1 cellular context compared by ENCODE assay signal in genomic region chr12:67968725-67969124, GRCh38.
TF ChIP-seq lines count a peak whose summit lies in the region.

No MANE protein-coding gene starts in this region.

TF ChIP-seq in neural cell, 6 proteins besides CTCF, POLR2A, EP300 and RAD21 (continued from another document):
- TF ChIP-seq REST (IDR thresholded peaks at IDR 0.05; ENCODE audit: borderline replicate concordance) (no peak), POLR2AphosphoS5 (IDR thresholded peaks at IDR 0.05) (no peak)
